ENCODE assay signal across 10 cellular contexts in genomic region chr11:126305699-126306098, GRCh38. TPM values are rescaled to one million over a fixed set of nuclear protein-coding genes. Genes with fewer than 3 reads are reported as not detected.
DNase-seq lines count a peak whose midpoint lies in the region; ATAC-seq lines count a peak whose summit lies in the region.
"Had no signal": no experiment of that assay in that cellular context is flagged by ENCODE, and none has a peak within 500 bp of the region (broad histone marks: within the 10 kb centered on the region; RNA-seq: fewer than 3 reads in every experiment).

No MANE protein-coding gene starts in this region.

- H3K9me3 ChIP-seq in SJCRH30 (replicated peaks), result no peaks in the 10 kb centered on the region
- H3K9me3 ChIP-seq: mucosa of descending colon had no signal

- H3K23ac ChIP-seq in mesendoderm (ENCODE audit: low read length), result no peak overlapping the region

- no peaks in the 10 kb centered on the region for H3K27me3 ChIP-seq in mesendoderm (ENCODE audit: insufficient read depth, low read length, poor library complexity)
- no peaks in the 10 kb centered on the region for H3K27me3 ChIP-seq in SJCRH30

- H3K36me3 ChIP-seq in mesendoderm (ENCODE audit: control insufficient read depth, insufficient read depth, low read length), result no peaks in the 10 kb centered on the region
- peaks cover 9% of the 10 kb centered on the region; the same call in 1 of the 2 replicates for H3K36me3 ChIP-seq in SJCRH30

- H3K9ac ChIP-seq in mesendoderm (ENCODE audit: low read length), result no peak overlapping the region

- WGBS in mesendoderm (ENCODE audit: extremely low coverage, insufficient coverage, low lambda C conversion rate), result no CpG with 5 or more reads among the region's 4 CpGs

- no peak overlapping the region for H4K8ac ChIP-seq in mesendoderm (ENCODE audit: low read depth, low read length)

- no peaks in the 10 kb centered on the region for H3K79me1 ChIP-seq in mesendoderm (ENCODE audit: low read length)

- no peak overlapping the region for H2AK5ac ChIP-seq in mesendoderm (ENCODE audit: low read length)

- H3K27ac ChIP-seq in mesendoderm (ENCODE audit: low read depth, low read length) (no peak overlapping the region), SJCRH30 (no peak overlapping the region)

- H3K18ac ChIP-seq in mesendoderm (ENCODE audit: low read length), result no peak overlapping the region

- no peak for DNase-seq in mesendoderm
- no peak for DNase-seq in NCI-H1417 (lab: John Stamatoyannopoulos, UW)
- no peak for DNase-seq in iPS-NIHi11 (ENCODE audit: low spot score)
- DNase-seq in SJCRH30, result no peak
- DNase-seq in amygdala (lab: John Stamatoyannopoulos, UW), result no peak
- DNase-seq: endodermal cell had no signal

- ATAC-seq in GM18520 (IDR thresholded peaks at IDR 0.05; ENCODE audit: unreplicated experiment) (peak; percentile 69), GM21717 (IDR thresholded peaks at IDR 0.05; ENCODE audit: unreplicated experiment) (peak; percentile 58), HG03571 (IDR thresholded peaks at IDR 0.05; ENCODE audit: unreplicated experiment) (peak; percentile 35)
- ATAC-seq: mucosa of descending colon had no signal

- H2BK5ac ChIP-seq in mesendoderm (ENCODE audit: low read length), result no peak overlapping the region

- H3K4me1 ChIP-seq in mesendoderm (ENCODE audit: control insufficient read depth, low read depth, low read length), result no peaks in the 10 kb centered on the region
- peaks cover 28% of the 10 kb centered on the region for H3K4me1 ChIP-seq in SJCRH30

- H2BK120ac ChIP-seq in mesendoderm (ENCODE audit: low read depth, low read length), result no peak overlapping the region

- H4K5ac ChIP-seq in mesendoderm (ENCODE audit: low read length), result no peak overlapping the region

- H3K4me3 ChIP-seq in mesendoderm (ENCODE audit: low read length) (no peak overlapping the region), SJCRH30 (no peak overlapping the region)
- H3K4me3 ChIP-seq: mucosa of descending colon had no signal

- no peak overlapping the region for H3K4me2 ChIP-seq in mesendoderm (ENCODE audit: low read length)

- no peak overlapping the region for H2BK15ac ChIP-seq in mesendoderm (replicated peaks; ENCODE audit: low read depth)

- H3K56ac ChIP-seq in mesendoderm (ENCODE audit: low read length), result peak overlapping the region; percentile 7

- H3K79me2 ChIP-seq in mesendoderm (ENCODE audit: control insufficient read depth, insufficient read depth, low read length), result no peaks in the 10 kb centered on the region

- H3K4ac ChIP-seq in mesendoderm (ENCODE audit: low read depth, low read length), result no peak overlapping the region

RNA-seq across cellular contexts. Expression of gene DCPS, which starts 1.8 kb away (rescaled TPM):
- polyA plus RNA-seq in mesendoderm (2013, experiment 1 of 2), result 20.0 TPM
- polyA plus RNA-seq in mesendoderm (2013, experiment 2 of 2), result 20.1 TPM
- 21.3 and 24.5 TPM in 2 replicates for total RNA-seq in SJCRH30 (2014; rRNA removed; shearing (Covaris generic))

RNA-seq across cellular contexts. Expression of gene TIRAP, which starts 22.8 kb away (rescaled TPM):
- polyA plus RNA-seq in mesendoderm (2013, experiment 1 of 2), result 3.8 TPM
- 4.2 TPM for polyA plus RNA-seq in mesendoderm (2013, experiment 2 of 2)
- total RNA-seq in SJCRH30 (2014; rRNA removed; shearing (Covaris generic)), result 0.76 and 1.1 TPM in 2 replicates

RNA-seq across cellular contexts. Expression of gene FOXRED1, which starts 36.7 kb away (rescaled TPM):
- 21.5 TPM for polyA plus RNA-seq in mesendoderm (2013, experiment 1 of 2)
- polyA plus RNA-seq in mesendoderm (2013, experiment 2 of 2), result 22.1 TPM
- 21.9 and 23.8 TPM in 2 replicates for total RNA-seq in SJCRH30 (2014; rRNA removed; shearing (Covaris generic))

RNA-seq across cellular contexts. Expression of gene SRPRA, which starts 37.0 kb away (rescaled TPM):
- 44.3 TPM for polyA plus RNA-seq in mesendoderm (2013, experiment 1 of 2)
- polyA plus RNA-seq in mesendoderm (2013, experiment 2 of 2), result 42.1 TPM
- total RNA-seq in SJCRH30 (2014; rRNA removed; shearing (Covaris generic)), result 53.4 and 54.2 TPM in 2 replicates

RNA-seq across cellular contexts. Expression of gene ST3GAL4, which starts 49.8 kb away (rescaled TPM):
- 8.4 TPM for polyA plus RNA-seq in mesendoderm (2013, experiment 1 of 2)
- polyA plus RNA-seq in mesendoderm (2013, experiment 2 of 2), result 8.7 TPM
- 37.3 and 39.6 TPM in 2 replicates for total RNA-seq in SJCRH30 (2014; rRNA removed; shearing (Covaris generic))
